ENCODE assay signal across 13 cellular contexts in genomic region chr1:34183381-34183780, GRCh38. TPM values are rescaled to one million over a fixed set of nuclear protein-coding genes. Genes with fewer than 3 reads are reported as not detected.
"Had no signal": no experiment of that assay in that cellular context is flagged by ENCODE, and none has a peak within 500 bp of the region (broad histone marks: within the 10 kb centered on the region; RNA-seq: fewer than 3 reads in every experiment).

No MANE protein-coding gene starts in this region.

RNA-seq across cellular contexts. Expression of gene C1orf94, which starts 6.7 kb away (rescaled TPM):
- total RNA-seq: stomach, subcutaneous adipose tissue, suprapubic skin, thoracic aorta, thyroid gland, tibial nerve, transverse colon, upper lobe of left lung, upper lobe of right lung, ureter, urinary bladder, uterus, vagina had no signal
